ENCODE assay signal across 1 cellular context in genomic region chr2:117814417-117815264, GRCh38.
A peak's percentile ranks its signal among the peaks of the same experiment; 100 is the strongest.
TF ChIP-seq lines count a peak whose summit lies in the region.

TSS of gene DDX18 (plus strand) at chr2:117814691. CDS start at chr2:117814778, 87 bp downstream.

TF ChIP-seq in WTC11, 78 proteins besides CTCF, POLR2A, EP300 and RAD21 (continued from another document and continues in another):
- TF ChIP-seq AR (CRISPR knock-in tag; IDR thresholded peaks at IDR 0.05): no peak
- peak; percentile 55; the same call in 1 of the 2 replicates for TF ChIP-seq ZNF232 (CRISPR knock-in tag; IDR thresholded peaks at IDR 0.05)
- TF ChIP-seq FOXJ3 (CRISPR knock-in tag; IDR thresholded peaks at IDR 0.05; ENCODE audit: borderline replicate concordance): no peak
- no peak for TF ChIP-seq HMGA2 (CRISPR knock-in tag; IDR thresholded peaks at IDR 0.05)
- no peak for TF ChIP-seq ZNF512 (CRISPR knock-in tag; IDR thresholded peaks at IDR 0.05; ENCODE audit: borderline replicate concordance)
- TF ChIP-seq PRRX2 (CRISPR knock-in tag; IDR thresholded peaks at IDR 0.05): no peak
- no peak for TF ChIP-seq PRDM15 (CRISPR knock-in tag; IDR thresholded peaks at IDR 0.05)
- TF ChIP-seq ATF1 (CRISPR knock-in tag; IDR thresholded peaks at IDR 0.05): no peak
- no peak for TF ChIP-seq ZNF425 (CRISPR knock-in tag; conservative IDR thresholded peaks at IDR 0.05)
- TF ChIP-seq MLX (CRISPR knock-in tag; IDR thresholded peaks at IDR 0.05): no peak
- peak; percentile 98 for TF ChIP-seq MAX (CRISPR knock-in tag; IDR thresholded peaks at IDR 0.05)
- no peak for TF ChIP-seq TEAD4 (CRISPR knock-in tag; IDR thresholded peaks at IDR 0.05)
- no peak for TF ChIP-seq ZBTB43 (CRISPR knock-in tag; IDR thresholded peaks at IDR 0.05)
- TF ChIP-seq ZBTB21 (CRISPR knock-in tag; IDR thresholded peaks at IDR 0.05; ENCODE audit: borderline replicate concordance): peak; percentile 97
- no peak for TF ChIP-seq ZNF671 (CRISPR knock-in tag; IDR thresholded peaks at IDR 0.05)
- no peak for TF ChIP-seq GTF2I (CRISPR knock-in tag; conservative IDR thresholded peaks at IDR 0.05)
- peak; percentile 92 for TF ChIP-seq GABPB1 (CRISPR knock-in tag; IDR thresholded peaks at IDR 0.05)
- no peak for TF ChIP-seq JUN (CRISPR knock-in tag; IDR thresholded peaks at IDR 0.05)
- TF ChIP-seq FOXK1 (CRISPR knock-in tag; IDR thresholded peaks at IDR 0.05): peak; percentile 96
- TF ChIP-seq ZNF317 (CRISPR knock-in tag; IDR thresholded peaks at IDR 0.05; ENCODE audit: borderline replicate concordance, low read depth): no peak
- no peak for TF ChIP-seq ZNF281 (CRISPR knock-in tag; IDR thresholded peaks at IDR 0.05)
- TF ChIP-seq ZNF219 (CRISPR knock-in tag; IDR thresholded peaks at IDR 0.05; ENCODE audit: borderline replicate concordance): no peak
- TF ChIP-seq IRF2 (CRISPR knock-in tag; IDR thresholded peaks at IDR 0.05; ENCODE audit: borderline replicate concordance, low read depth): no peak
- no peak for TF ChIP-seq CDX4 (CRISPR knock-in tag; IDR thresholded peaks at IDR 0.05; ENCODE audit: borderline replicate concordance)
- peak; percentile 87; the same call in 1 of the 2 replicates for TF ChIP-seq TEAD1 (CRISPR knock-in tag; IDR thresholded peaks at IDR 0.05)
- no peak for TF ChIP-seq RORB (CRISPR knock-in tag; IDR thresholded peaks at IDR 0.05)
- no peak for TF ChIP-seq EMX1 (CRISPR knock-in tag; IDR thresholded peaks at IDR 0.05)
- no peak for TF ChIP-seq GRHL2 (CRISPR knock-in tag; IDR thresholded peaks at IDR 0.05; ENCODE audit: insufficient replicate concordance, severe bottlenecking)
- TF ChIP-seq NR2C2 (CRISPR knock-in tag; IDR thresholded peaks at IDR 0.05): no peak
- TF ChIP-seq USF1 (CRISPR knock-in tag; IDR thresholded peaks at IDR 0.05): peak; percentile 79
- TF ChIP-seq TCF7 (CRISPR knock-in tag; IDR thresholded peaks at IDR 0.05; ENCODE audit: low read depth): no peak
- TF ChIP-seq ZNF416 (CRISPR knock-in tag; IDR thresholded peaks at IDR 0.05): no peak
- no peak for TF ChIP-seq ATF2 (CRISPR knock-in tag; IDR thresholded peaks at IDR 0.05; ENCODE audit: borderline replicate concordance, low read depth)
- TF ChIP-seq NFE2L1 (CRISPR knock-in tag; IDR thresholded peaks at IDR 0.05): peak; percentile 44; the same call in 1 of the 2 replicates
- peak; percentile 83 for TF ChIP-seq SP1 (CRISPR knock-in tag; conservative IDR thresholded peaks at IDR 0.05)
